In the genomic region with DNA sequence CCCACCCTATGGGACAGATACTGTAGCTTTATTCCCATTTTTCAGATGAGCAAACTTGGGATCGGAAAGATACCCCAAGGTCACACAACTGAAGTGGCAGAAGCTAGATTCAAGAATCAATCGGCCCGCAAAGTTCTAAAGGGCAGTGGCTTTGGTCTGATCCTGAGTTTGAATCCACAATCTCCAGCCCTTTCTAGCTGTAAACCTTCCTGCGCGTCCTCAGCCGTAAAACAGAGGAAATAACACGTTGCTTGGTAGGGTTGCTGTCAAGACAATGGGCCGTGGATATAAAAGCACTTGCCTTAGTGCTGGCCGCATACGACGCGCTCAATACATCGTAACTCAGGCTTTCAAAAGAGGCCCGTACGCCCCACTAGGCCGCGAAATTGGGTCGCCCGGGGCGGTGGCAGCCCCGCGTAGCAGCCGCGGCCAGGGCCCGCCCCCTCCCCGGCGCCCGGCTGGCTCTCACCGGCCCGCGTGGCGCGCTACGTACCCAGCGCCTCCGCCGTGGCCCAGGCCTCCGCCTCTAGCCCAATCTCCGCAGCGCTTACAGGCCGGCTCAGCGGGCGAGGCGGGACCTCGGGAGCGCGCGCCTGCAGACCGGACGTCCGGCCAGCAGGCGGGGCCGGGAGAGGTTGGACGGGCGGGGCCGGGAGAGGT, we compare ENCODE assay signal across 1 cellular context.
A peak's percentile ranks its signal among the peaks of the same experiment; 100 is the strongest.
TF ChIP-seq lines count a peak whose summit lies in the region.

A gene with protein sequence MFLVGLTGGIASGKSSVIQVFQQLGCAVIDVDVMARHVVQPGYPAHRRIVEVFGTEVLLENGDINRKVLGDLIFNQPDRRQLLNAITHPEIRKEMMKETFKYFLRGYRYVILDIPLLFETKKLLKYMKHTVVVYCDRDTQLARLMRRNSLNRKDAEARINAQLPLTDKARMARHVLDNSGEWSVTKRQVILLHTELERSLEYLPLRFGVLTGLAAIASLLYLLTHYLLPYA (minus strand): TSS at position 573 of the 660 bp plus-strand sequence. CDS start 16,747 bp downstream, outside the sequence.

TF ChIP-seq in HepG2, 621 proteins besides CTCF, POLR2A, EP300 and RAD21 (continued from another document and continues in another):
- no peak for TF ChIP-seq FOXP1 (IDR thresholded peaks at IDR 0.05)
- no peak for TF ChIP-seq FOXP1 (CRISPR knock-in tag; IDR thresholded peaks at IDR 0.05)
- TF ChIP-seq, protein P1, sequence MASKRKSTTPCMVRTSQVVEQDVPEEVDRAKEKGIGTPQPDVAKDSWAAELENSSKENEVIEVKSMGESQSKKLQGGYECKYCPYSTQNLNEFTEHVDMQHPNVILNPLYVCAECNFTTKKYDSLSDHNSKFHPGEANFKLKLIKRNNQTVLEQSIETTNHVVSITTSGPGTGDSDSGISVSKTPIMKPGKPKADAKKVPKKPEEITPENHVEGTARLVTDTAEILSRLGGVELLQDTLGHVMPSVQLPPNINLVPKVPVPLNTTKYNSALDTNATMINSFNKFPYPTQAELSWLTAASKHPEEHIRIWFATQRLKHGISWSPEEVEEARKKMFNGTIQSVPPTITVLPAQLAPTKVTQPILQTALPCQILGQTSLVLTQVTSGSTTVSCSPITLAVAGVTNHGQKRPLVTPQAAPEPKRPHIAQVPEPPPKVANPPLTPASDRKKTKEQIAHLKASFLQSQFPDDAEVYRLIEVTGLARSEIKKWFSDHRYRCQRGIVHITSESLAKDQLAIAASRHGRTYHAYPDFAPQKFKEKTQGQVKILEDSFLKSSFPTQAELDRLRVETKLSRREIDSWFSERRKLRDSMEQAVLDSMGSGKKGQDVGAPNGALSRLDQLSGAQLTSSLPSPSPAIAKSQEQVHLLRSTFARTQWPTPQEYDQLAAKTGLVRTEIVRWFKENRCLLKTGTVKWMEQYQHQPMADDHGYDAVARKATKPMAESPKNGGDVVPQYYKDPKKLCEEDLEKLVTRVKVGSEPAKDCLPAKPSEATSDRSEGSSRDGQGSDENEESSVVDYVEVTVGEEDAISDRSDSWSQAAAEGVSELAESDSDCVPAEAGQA (IDR thresholded peaks at IDR 0.05; ENCODE audit: low read depth), result no peak
- TF ChIP-seq, protein P1 (CRISPR knock-in tag; IDR thresholded peaks at IDR 0.05; ENCODE audit: borderline replicate concordance), result no peak; the same call in 1 of the 2 replicates
- no peak for TF ChIP-seq ZNF282 (IDR thresholded peaks at IDR 0.05; ENCODE audit: partially characterized antibody)
- no peak; the same call in 1 of the 2 replicates for TF ChIP-seq BCL6 (CRISPR knock-in tag; IDR thresholded peaks at IDR 0.05)
- TF ChIP-seq, protein P2, sequence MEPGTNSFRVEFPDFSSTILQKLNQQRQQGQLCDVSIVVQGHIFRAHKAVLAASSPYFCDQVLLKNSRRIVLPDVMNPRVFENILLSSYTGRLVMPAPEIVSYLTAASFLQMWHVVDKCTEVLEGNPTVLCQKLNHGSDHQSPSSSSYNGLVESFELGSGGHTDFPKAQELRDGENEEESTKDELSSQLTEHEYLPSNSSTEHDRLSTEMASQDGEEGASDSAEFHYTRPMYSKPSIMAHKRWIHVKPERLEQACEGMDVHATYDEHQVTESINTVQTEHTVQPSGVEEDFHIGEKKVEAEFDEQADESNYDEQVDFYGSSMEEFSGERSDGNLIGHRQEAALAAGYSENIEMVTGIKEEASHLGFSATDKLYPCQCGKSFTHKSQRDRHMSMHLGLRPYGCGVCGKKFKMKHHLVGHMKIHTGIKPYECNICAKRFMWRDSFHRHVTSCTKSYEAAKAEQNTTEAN (CRISPR knock-in tag; conservative IDR thresholded peaks at IDR 0.05), result no peak; the same call in 1 of the 2 replicates
- TF ChIP-seq ZNF780A (CRISPR knock-in tag; IDR thresholded peaks at IDR 0.05), result no peak
- no peak; a peak in 1 of 4 replicates for TF ChIP-seq KLF16 (CRISPR knock-in tag; IDR thresholded peaks at IDR 0.05)
- peak; percentile 71 for TF ChIP-seq HNRNPK (IDR thresholded peaks at IDR 0.05; ENCODE audit: low read depth, low read length, poor library complexity, severe bottlenecking)
- no peak for TF ChIP-seq CC2D1A (CRISPR knock-in tag; IDR thresholded peaks at IDR 0.05)
- TF ChIP-seq JUN (CRISPR knock-in tag; IDR thresholded peaks at IDR 0.05), result no peak
- no peak for TF ChIP-seq ZSCAN30 (CRISPR knock-in tag; IDR thresholded peaks at IDR 0.05)
- TF ChIP-seq ZNF260 (CRISPR knock-in tag; IDR thresholded peaks at IDR 0.05; ENCODE audit: borderline replicate concordance, low read depth), result no peak
- TF ChIP-seq YY1 (IDR thresholded peaks at IDR 0.05; ENCODE audit: insufficient read depth, insufficient replicate concordance, low read depth, low read length), result peak; percentile 75
- no peak for TF ChIP-seq SIX1 (CRISPR knock-in tag; IDR thresholded peaks at IDR 0.05; ENCODE audit: borderline replicate concordance)
- TF ChIP-seq ZBTB7A (CRISPR knock-in tag; IDR thresholded peaks at IDR 0.05), result no peak
- no peak; the same call in 1 of the 2 replicates for TF ChIP-seq ZNF777 (CRISPR knock-in tag; IDR thresholded peaks at IDR 0.05)
- TF ChIP-seq GPN1 (CRISPR knock-in tag; IDR thresholded peaks at IDR 0.05; ENCODE audit: borderline replicate concordance), result no peak
- no peak for TF ChIP-seq ZNF75D (CRISPR knock-in tag; IDR thresholded peaks at IDR 0.05; ENCODE audit: borderline replicate concordance)
- TF ChIP-seq ZNF644 (CRISPR knock-in tag; IDR thresholded peaks at IDR 0.05; ENCODE audit: low read depth), result no peak
- peak; percentile 30; the same call in 1 of the 2 replicates for TF ChIP-seq HDAC2 (CRISPR knock-in tag; IDR thresholded peaks at IDR 0.05)
- TF ChIP-seq KDM4B (CRISPR knock-in tag; IDR thresholded peaks at IDR 0.05), result no peak
- TF ChIP-seq CENPX (CRISPR knock-in tag; IDR thresholded peaks at IDR 0.05), result no peak
- peak; percentile 64 for TF ChIP-seq CCAR2 (optimal IDR thresholded peaks at IDR 0.05; ENCODE audit: low read depth, low read length)
- TF ChIP-seq MEIS2 (CRISPR knock-in tag; IDR thresholded peaks at IDR 0.05), result no peak
- no peak for TF ChIP-seq FOXA1 (IDR thresholded peaks at IDR 0.05)
- no peak for TF ChIP-seq FOXA1 (CRISPR knock-in tag; IDR thresholded peaks at IDR 0.05)
- 0 out of 2 replicates have a peak, but pooled peaks have one; percentile 44 for TF ChIP-seq ADNP (CRISPR knock-in tag; IDR thresholded peaks at IDR 0.05)
- TF ChIP-seq, protein P3, sequence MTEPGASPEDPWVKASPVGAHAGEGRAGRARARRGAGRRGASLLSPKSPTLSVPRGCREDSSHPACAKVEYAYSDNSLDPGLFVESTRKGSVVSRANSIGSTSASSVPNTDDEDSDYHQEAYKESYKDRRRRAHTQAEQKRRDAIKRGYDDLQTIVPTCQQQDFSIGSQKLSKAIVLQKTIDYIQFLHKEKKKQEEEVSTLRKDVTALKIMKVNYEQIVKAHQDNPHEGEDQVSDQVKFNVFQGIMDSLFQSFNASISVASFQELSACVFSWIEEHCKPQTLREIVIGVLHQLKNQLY (CRISPR knock-in tag; IDR thresholded peaks at IDR 0.05), result 0 out of 2 replicates have a peak, but pooled peaks have one; percentile 28
- no peak for TF ChIP-seq TRIM24 (CRISPR knock-in tag; IDR thresholded peaks at IDR 0.05)
- TF ChIP-seq ZNF816 (CRISPR knock-in tag; IDR thresholded peaks at IDR 0.05; ENCODE audit: borderline replicate concordance), result peak; percentile 76
- TF ChIP-seq, protein P4, sequence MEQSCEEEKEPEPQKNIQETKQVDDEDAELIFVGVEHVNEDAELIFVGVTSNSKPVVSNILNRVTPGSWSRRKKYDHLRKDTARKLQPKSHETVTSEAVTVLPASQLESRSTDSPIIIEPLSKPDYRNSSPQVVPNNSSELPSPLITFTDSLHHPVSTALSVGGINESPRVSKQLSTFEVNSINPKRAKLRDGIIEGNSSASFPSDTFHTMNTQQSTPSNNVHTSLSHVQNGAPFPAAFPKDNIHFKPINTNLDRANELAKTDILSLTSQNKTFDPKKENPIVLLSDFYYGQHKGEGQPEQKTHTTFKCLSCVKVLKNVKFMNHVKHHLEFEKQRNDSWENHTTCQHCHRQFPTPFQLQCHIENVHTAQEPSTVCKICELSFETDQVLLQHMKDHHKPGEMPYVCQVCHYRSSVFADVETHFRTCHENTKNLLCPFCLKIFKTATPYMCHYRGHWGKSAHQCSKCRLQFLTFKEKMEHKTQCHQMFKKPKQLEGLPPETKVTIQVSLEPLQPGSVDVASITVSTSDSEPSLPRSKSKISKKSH (CRISPR knock-in tag; IDR thresholded peaks at IDR 0.05; ENCODE audit: borderline replicate concordance), result no peak
- no peak for TF ChIP-seq ZFP1 (CRISPR knock-in tag; IDR thresholded peaks at IDR 0.05)
- no peak for TF ChIP-seq ZNF589 (CRISPR knock-in tag; conservative IDR thresholded peaks at IDR 0.05)
- TF ChIP-seq ZNF552 (CRISPR knock-in tag; IDR thresholded peaks at IDR 0.05; ENCODE audit: borderline replicate concordance), result no peak
- TF ChIP-seq SMAD3 (CRISPR knock-in tag; IDR thresholded peaks at IDR 0.05), result no peak
- TF ChIP-seq, protein P5, sequence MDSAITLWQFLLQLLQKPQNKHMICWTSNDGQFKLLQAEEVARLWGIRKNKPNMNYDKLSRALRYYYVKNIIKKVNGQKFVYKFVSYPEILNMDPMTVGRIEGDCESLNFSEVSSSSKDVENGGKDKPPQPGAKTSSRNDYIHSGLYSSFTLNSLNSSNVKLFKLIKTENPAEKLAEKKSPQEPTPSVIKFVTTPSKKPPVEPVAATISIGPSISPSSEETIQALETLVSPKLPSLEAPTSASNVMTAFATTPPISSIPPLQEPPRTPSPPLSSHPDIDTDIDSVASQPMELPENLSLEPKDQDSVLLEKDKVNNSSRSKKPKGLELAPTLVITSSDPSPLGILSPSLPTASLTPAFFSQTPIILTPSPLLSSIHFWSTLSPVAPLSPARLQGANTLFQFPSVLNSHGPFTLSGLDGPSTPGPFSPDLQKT (CRISPR knock-in tag; IDR thresholded peaks at IDR 0.05; ENCODE audit: borderline replicate concordance), result no peak
- TF ChIP-seq ZFP62 (CRISPR knock-in tag; IDR thresholded peaks at IDR 0.05), result no peak
- TF ChIP-seq ZNF775 (CRISPR knock-in tag; IDR thresholded peaks at IDR 0.05; ENCODE audit: borderline replicate concordance), result no peak
- TF ChIP-seq, protein P6, sequence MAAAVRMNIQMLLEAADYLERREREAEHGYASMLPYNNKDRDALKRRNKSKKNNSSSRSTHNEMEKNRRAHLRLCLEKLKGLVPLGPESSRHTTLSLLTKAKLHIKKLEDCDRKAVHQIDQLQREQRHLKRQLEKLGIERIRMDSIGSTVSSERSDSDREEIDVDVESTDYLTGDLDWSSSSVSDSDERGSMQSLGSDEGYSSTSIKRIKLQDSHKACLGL (CRISPR knock-in tag; IDR thresholded peaks at IDR 0.05), result no peak
- TF ChIP-seq ZNF883 (CRISPR knock-in tag; IDR thresholded peaks at IDR 0.05; ENCODE audit: not compliant biosample characterization), result peak; percentile 79
- peak; percentile 63; the same call in 1 of the 2 replicates for TF ChIP-seq MYC (CRISPR knock-in tag; IDR thresholded peaks at IDR 0.05; ENCODE audit: borderline replicate concordance)
- peak; percentile 76; the same call in 1 of the 2 replicates for TF ChIP-seq PAX8 (CRISPR knock-in tag; IDR thresholded peaks at IDR 0.05; ENCODE audit: borderline replicate concordance)
- peak; percentile 28; the same call in 1 of the 2 replicates for TF ChIP-seq NFKB2 (CRISPR knock-in tag; IDR thresholded peaks at IDR 0.05; ENCODE audit: borderline replicate concordance)
- TF ChIP-seq ZNF230 (CRISPR knock-in tag; IDR thresholded peaks at IDR 0.05), result no peak
- no peak for TF ChIP-seq JUND (CRISPR knock-in tag; IDR thresholded peaks at IDR 0.05)
- no peak for TF ChIP-seq CEBPB (IDR thresholded peaks at IDR 0.05; ENCODE audit: borderline replicate concordance, low read depth, low read length)
- TF ChIP-seq, protein P7, sequence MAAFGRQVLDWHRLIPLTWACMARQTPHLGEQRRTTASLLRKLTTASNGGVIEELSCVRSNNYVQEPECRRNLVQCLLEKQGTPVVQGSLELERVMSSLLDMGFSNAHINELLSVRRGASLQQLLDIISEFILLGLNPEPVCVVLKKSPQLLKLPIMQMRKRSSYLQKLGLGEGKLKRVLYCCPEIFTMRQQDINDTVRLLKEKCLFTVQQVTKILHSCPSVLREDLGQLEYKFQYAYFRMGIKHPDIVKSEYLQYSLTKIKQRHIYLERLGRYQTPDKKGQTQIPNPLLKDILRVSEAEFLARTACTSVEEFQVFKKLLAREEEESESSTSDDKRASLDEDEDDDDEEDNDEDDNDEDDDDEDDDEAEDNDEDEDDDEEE (CRISPR knock-in tag; IDR thresholded peaks at IDR 0.05), result peak; percentile 42; the same call in 1 of the 2 replicates
- no peak for TF ChIP-seq CBX5 (CRISPR knock-in tag; IDR thresholded peaks at IDR 0.05; ENCODE audit: borderline replicate concordance)
- TF ChIP-seq, protein P8, sequence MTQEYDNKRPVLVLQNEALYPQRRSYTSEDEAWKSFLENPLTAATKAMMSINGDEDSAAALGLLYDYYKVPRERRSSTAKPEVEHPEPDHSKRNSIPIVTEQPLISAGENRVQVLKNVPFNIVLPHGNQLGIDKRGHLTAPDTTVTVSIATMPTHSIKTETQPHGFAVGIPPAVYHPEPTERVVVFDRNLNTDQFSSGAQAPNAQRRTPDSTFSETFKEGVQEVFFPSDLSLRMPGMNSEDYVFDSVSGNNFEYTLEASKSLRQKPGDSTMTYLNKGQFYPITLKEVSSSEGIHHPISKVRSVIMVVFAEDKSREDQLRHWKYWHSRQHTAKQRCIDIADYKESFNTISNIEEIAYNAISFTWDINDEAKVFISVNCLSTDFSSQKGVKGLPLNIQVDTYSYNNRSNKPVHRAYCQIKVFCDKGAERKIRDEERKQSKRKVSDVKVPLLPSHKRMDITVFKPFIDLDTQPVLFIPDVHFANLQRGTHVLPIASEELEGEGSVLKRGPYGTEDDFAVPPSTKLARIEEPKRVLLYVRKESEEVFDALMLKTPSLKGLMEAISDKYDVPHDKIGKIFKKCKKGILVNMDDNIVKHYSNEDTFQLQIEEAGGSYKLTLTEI (CRISPR knock-in tag; conservative IDR thresholded peaks at IDR 0.05), result no peak
- no peak for TF ChIP-seq HNRNPL (IDR thresholded peaks at IDR 0.05; ENCODE audit: low read depth, low read length)
- TF ChIP-seq ZNF136 (CRISPR knock-in tag; IDR thresholded peaks at IDR 0.05; ENCODE audit: low read depth), result no peak
- no peak for TF ChIP-seq SRSF4 (IDR thresholded peaks at IDR 0.05; ENCODE audit: low read depth, low read length, poor library complexity, severe bottlenecking)
- no peak for TF ChIP-seq RCOR2 (CRISPR knock-in tag; IDR thresholded peaks at IDR 0.05)
